ENCODE assay signal across 21 cellular contexts in the genomic region with DNA sequence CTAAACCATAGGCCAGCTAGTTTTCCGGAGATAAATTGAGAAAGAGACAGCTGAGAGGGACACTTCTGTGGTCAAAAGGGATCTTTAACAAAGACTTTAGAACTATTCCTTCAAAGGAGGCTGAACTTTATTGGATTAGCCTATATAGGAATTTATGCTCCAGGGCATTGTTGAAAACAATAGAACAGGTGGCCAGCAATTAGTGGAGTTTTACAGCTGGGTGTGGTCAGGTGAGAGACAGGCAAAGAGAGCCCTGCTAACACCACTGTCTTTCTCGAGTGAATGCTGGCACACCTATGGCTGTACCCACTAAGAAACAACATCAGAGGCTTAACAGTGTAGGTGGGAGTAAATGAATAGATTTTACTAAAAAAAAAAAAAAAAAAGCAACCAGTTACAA. TPM values are rescaled to one million over a fixed set of nuclear protein-coding genes. Genes with fewer than 3 reads are reported as not detected.
"Had no signal": no experiment of that assay in that cellular context is flagged by ENCODE, and none has a peak within 500 bp of the region (broad histone marks: within the 10 kb centered on the region; RNA-seq: fewer than 3 reads in every experiment).

No MANE protein-coding gene starts in this region.

- H3K36me3 ChIP-seq: left ventricle myocardium inferior, right lobe of liver, uterus had no signal

- H3K27me3 ChIP-seq: right lobe of liver, uterus had no signal

- H3K9me3 ChIP-seq: right lobe of liver, uterus had no signal

- H3K36me3 Mint-ChIP-seq: activated naive CD4-positive, alpha-beta T cell treated with anti-CD3 and anti-CD28 coated beads, Interleukin-2, amount 10 ng/mL, durations not matched to agents 7 days and 5 days; immature natural killer cell had no signal

- H3K9ac ChIP-seq: parathyroid adenoma had no signal

- H3K4me3 Mint-ChIP-seq: activated CD4-positive, alpha-beta memory T cell treated with anti-CD3 and anti-CD28 coated beads, Interleukin-2, amount 10 ng/mL, durations not matched to agents 7 days and 5 days; activated CD4-positive, alpha-beta T cell treated with anti-CD3 and anti-CD28 coated beads, Interleukin-2, amount 10 ng/mL, durations not matched to agents 24 days and 14 days; activated naive CD4-positive, alpha-beta T cell treated with anti-CD3 and anti-CD28 coated beads, Interleukin-2, amount 10 ng/mL, durations not matched to agents 7 days and 5 days; immature natural killer cell; nephron; stimulated activated memory B cell treated with anti-CD40 and anti-IgM and Interleukin-4, amounts not matched to agents 10 μg/mL and 1 μg/mL and 100 μg/mL, for 72 hours; T-helper 17 cell had no signal

- H3K27ac ChIP-seq: left ventricle myocardium inferior, parathyroid adenoma, right lobe of liver, skin epidermis, uterus had no signal

- H2AFZ ChIP-seq: parathyroid adenoma had no signal

- ATAC-seq: activated CD4-positive, CD25-positive, alpha-beta regulatory T cell treated with anti-CD3 and anti-CD28 coated beads, Interleukin-2, amount 50 U/mL, for 24 hours; esophagus mucosa; right lobe of liver; stimulated activated memory B cell treated with anti-CD40 and anti-IgM and Interleukin-4, amounts not matched to agents 10 μg/mL and 1 μg/mL and 100 μg/mL, for 72 hours; T-helper 17 cell had no signal

- H3K27me3 Mint-ChIP-seq: activated CD4-positive, alpha-beta T cell treated with anti-CD3 and anti-CD28 coated beads, Interleukin-2, amount 10 ng/mL, durations not matched to agents 24 days and 14 days; activated naive CD4-positive, alpha-beta T cell treated with anti-CD3 and anti-CD28 coated beads, Interleukin-2, amount 10 ng/mL, durations not matched to agents 7 days and 5 days had no signal

- H3K4me3 ChIP-seq: left ventricle myocardium inferior, right lobe of liver, skin epidermis, uterus had no signal

- DNase-seq: activated CD4-positive, alpha-beta memory T cell treated with anti-CD3 and anti-CD28 coated beads, Interleukin-2, amount 10 ng/mL, durations not matched to agents 7 days and 5 days; activated CD4-positive, alpha-beta T cell treated with anti-CD3 and anti-CD28 coated beads, Interleukin-2, amount 10 ng/mL, durations not matched to agents 24 days and 14 days; activated effector memory CD4-positive, alpha-beta T cell treated with anti-CD3 and anti-CD28 coated beads, Interleukin-2, amount 50 U/mL, for 16 hours; activated naive CD4-positive, alpha-beta T cell treated with anti-CD3 and anti-CD28 coated beads, Interleukin-2, amount 10 ng/mL, durations not matched to agents 7 days and 5 days; activated T-cell treated with anti-CD3 and anti-CD28 coated beads for 4 hours; amygdala; effector memory CD4-positive, alpha-beta T cell; foreskin melanocyte; immature natural killer cell; left ventricle myocardium inferior; right lobe of liver; T-helper 17 cell; trophoblast cell; uterus had no signal

- H3K4me1 Mint-ChIP-seq: activated CD4-positive, alpha-beta T cell treated with anti-CD3 and anti-CD28 coated beads, Interleukin-2, amount 10 ng/mL, durations not matched to agents 24 days and 14 days; activated naive CD4-positive, alpha-beta T cell treated with anti-CD3 and anti-CD28 coated beads, Interleukin-2, amount 10 ng/mL, durations not matched to agents 7 days and 5 days; immature natural killer cell; nephron; T-helper 17 cell had no signal

- FAIRE-seq: endothelial cell of umbilical vein had no signal

- H3K4me1 ChIP-seq: left ventricle myocardium inferior, parathyroid adenoma, right lobe of liver, uterus had no signal

- H3K27ac Mint-ChIP-seq: activated CD4-positive, alpha-beta memory T cell treated with anti-CD3 and anti-CD28 coated beads, Interleukin-2, amount 10 ng/mL, durations not matched to agents 7 days and 5 days; activated CD4-positive, alpha-beta T cell treated with anti-CD3 and anti-CD28 coated beads, Interleukin-2, amount 10 ng/mL, durations not matched to agents 24 days and 14 days; activated naive CD4-positive, alpha-beta T cell treated with anti-CD3 and anti-CD28 coated beads, Interleukin-2, amount 10 ng/mL, durations not matched to agents 7 days and 5 days; immature natural killer cell; nephron; stimulated activated memory B cell treated with anti-CD40 and anti-IgM and Interleukin-4, amounts not matched to agents 10 μg/mL and 1 μg/mL and 100 μg/mL, for 72 hours; T-helper 17 cell had no signal

- H3K79me2 ChIP-seq: parathyroid adenoma had no signal

RNA-seq across cellular contexts. Expression of gene TLR4, which starts 16.7 kb away (rescaled TPM):
- total RNA-seq: activated CD4-positive, alpha-beta T cell treated with anti-CD3 and anti-CD28 coated beads, Interleukin-2, amount 10 ng/mL, durations not matched to agents 24 days and 14 days had no signal
